8 cellular contexts compared by ENCODE assay signal in genomic region chr12:8698132-8698829, GRCh38. TPM values are rescaled to one million over a fixed set of nuclear protein-coding genes. Genes with fewer than 3 reads are reported as not detected.
DNase-seq lines count a peak whose midpoint lies in the region; ATAC-seq and TF ChIP-seq lines count a peak whose summit lies in the region.

No MANE protein-coding gene starts in this region.

- H3K9me3 Mint-ChIP-seq in activated T-helper 2 cell treated with anti-CD3 and anti-CD28 coated beads, Interferon-gamma antibody, Interleukin-2, Interleukin-4, amounts not matched to agents 10 μg/mL and 5 μg/mL and 100 μg/mL, durations not matched to agents 14 hours and 24 hours and 36 hours: no peaks in the 10 kb centered on the region
- no peaks in the 10 kb centered on the region for H3K9me3 Mint-ChIP-seq in neural progenitor cell

- H3K9me3 ChIP-seq in neural progenitor cell (ENCODE audit: low read depth) (no peaks in the 10 kb centered on the region), tibial nerve (no peaks in the 10 kb centered on the region)

- peak overlapping the region; percentile 87 for H3K9ac ChIP-seq in neural progenitor cell

- no peak for TF ChIP-seq CTCF in fibroblast of the aortic adventitia (IDR thresholded peaks at IDR 0.05; ENCODE audit: insufficient read depth, low read length)
- TF ChIP-seq CTCF in neural progenitor cell (IDR thresholded peaks at IDR 0.05): no peak
- TF ChIP-seq CTCF in tibial nerve (IDR thresholded peaks at IDR 0.05): no peak

- ATAC-seq in HG02678 (IDR thresholded peaks at IDR 0.05; ENCODE audit: unreplicated experiment) (peak; percentile 43), GM18858 (IDR thresholded peaks at IDR 0.05; ENCODE audit: unreplicated experiment) (no peak)

- H3K27me3 ChIP-seq in neural progenitor cell: no peaks in the 10 kb centered on the region
- no peaks in the 10 kb centered on the region for H3K27me3 ChIP-seq in tibial nerve

- DNase-seq in NCI-H774 (lab: John Stamatoyannopoulos, UW) (peak; percentile 19), fibroblast of the aortic adventitia (ENCODE audit: low read depth) (peak; percentile 45), neural progenitor cell (ENCODE audit: low spot score) (peak; percentile 91), tibial nerve (ENCODE audit: low spot score in 2 of 2) (peak; percentile 42 to 57)
- no peak for DNase-seq in activated T-helper 2 cell treated with anti-CD3 and anti-CD28 coated beads, Interferon-gamma antibody, Interleukin-2, Interleukin-4, amounts not matched to agents 10 μg/mL and 5 μg/mL and 100 μg/mL, durations not matched to agents 14 hours and 24 hours and 36 hours (ENCODE audit: low spot score)

- H2AFZ ChIP-seq in neural progenitor cell (replicated peaks): peak overlapping the region; percentile 82

- peaks cover 55% of the 10 kb centered on the region for H3K27me3 Mint-ChIP-seq in activated T-helper 2 cell treated with anti-CD3 and anti-CD28 coated beads, Interferon-gamma antibody, Interleukin-2, Interleukin-4, amounts not matched to agents 10 μg/mL and 5 μg/mL and 100 μg/mL, durations not matched to agents 14 hours and 24 hours and 36 hours (ENCODE audit: low read depth)
- peaks cover 3% of the 10 kb centered on the region for H3K27me3 Mint-ChIP-seq in neural progenitor cell (ENCODE audit: insufficient read depth, low read depth)

- peak in 1 of 2 donors; percentile 10 for TF ChIP-seq EP300 in tibial nerve (IDR thresholded peaks at IDR 0.05)

- H3K4me1 ChIP-seq in neural progenitor cell (peaks cover 13% of the 10 kb centered on the region), tibial nerve (peaks cover 0 to 60% (median 12%) of the 10 kb centered on the region in 4 donors)

- H3F3A ChIP-seq in neural progenitor cell (ENCODE audit: low read depth): peaks cover 39% of the 10 kb centered on the region

- peaks cover 53% of the 10 kb centered on the region for H3K79me2 ChIP-seq in neural progenitor cell (ENCODE audit: low read depth)

- intact Hi-C loops in activated T-helper 2 cell treated with anti-CD3 and anti-CD28 coated beads, Interferon-gamma antibody, Interleukin-2, Interleukin-4, amounts not matched to agents 10 μg/mL and 5 μg/mL and 100 μg/mL, durations not matched to agents 14 hours and 24 hours and 36 hours (cut with micrococcal nuclease): no loop called here

- H3K27ac ChIP-seq in neural progenitor cell (peak overlapping the region; percentile 96), tibial nerve (peak overlapping the region; percentile 85 to 99 (median 93))

- peaks cover 2% of the 10 kb centered on the region for H3K36me3 Mint-ChIP-seq in activated T-helper 2 cell treated with anti-CD3 and anti-CD28 coated beads, Interferon-gamma antibody, Interleukin-2, Interleukin-4, amounts not matched to agents 10 μg/mL and 5 μg/mL and 100 μg/mL, durations not matched to agents 14 hours and 24 hours and 36 hours (ENCODE audit: low read depth)
- peaks cover 9% of the 10 kb centered on the region for H3K36me3 Mint-ChIP-seq in neural progenitor cell

- no peak for TF ChIP-seq POLR2A in tibial nerve (IDR thresholded peaks at IDR 0.05)

- H3K4me3 ChIP-seq in GM08714 (ENCODE audit: low read length): peak overlapping the region; percentile 94
- peak overlapping the region; percentile 87 for H3K4me3 ChIP-seq in fibroblast of the aortic adventitia (ENCODE audit: low read depth, low read length)
- H3K4me3 ChIP-seq in neural progenitor cell: peak overlapping the region; percentile 99
- H3K4me3 ChIP-seq in tibial nerve: peak overlapping the region; percentile 68 to 100 (median 90)

- peak overlapping the region; percentile 60 for H3K27ac Mint-ChIP-seq in activated T-helper 2 cell treated with anti-CD3 and anti-CD28 coated beads, Interferon-gamma antibody, Interleukin-2, Interleukin-4, amounts not matched to agents 10 μg/mL and 5 μg/mL and 100 μg/mL, durations not matched to agents 14 hours and 24 hours and 36 hours
- no peak overlapping the region for H3K27ac Mint-ChIP-seq in neural progenitor cell

- H3K4me3 Mint-ChIP-seq in activated T-helper 2 cell treated with anti-CD3 and anti-CD28 coated beads, Interferon-gamma antibody, Interleukin-2, Interleukin-4, amounts not matched to agents 10 μg/mL and 5 μg/mL and 100 μg/mL, durations not matched to agents 14 hours and 24 hours and 36 hours (ENCODE audit: low read depth): peak overlapping the region; percentile 85
- peak overlapping the region; percentile 85 for H3K4me3 Mint-ChIP-seq in neural progenitor cell

- H4K20me1 ChIP-seq in neural progenitor cell (ENCODE audit: low read depth): peaks cover 48% of the 10 kb centered on the region

- 0% methylated on average over 26 to 83 of the region's 85 CpGs for WGBS in tibial nerve, 2 donors

- H3K36me3 ChIP-seq in neural progenitor cell: no peaks in the 10 kb centered on the region
- no peaks in the 10 kb centered on the region for H3K36me3 ChIP-seq in tibial nerve

- peaks cover 9% of the 10 kb centered on the region for H3K4me1 Mint-ChIP-seq in activated T-helper 2 cell treated with anti-CD3 and anti-CD28 coated beads, Interferon-gamma antibody, Interleukin-2, Interleukin-4, amounts not matched to agents 10 μg/mL and 5 μg/mL and 100 μg/mL, durations not matched to agents 14 hours and 24 hours and 36 hours (ENCODE audit: low read depth)
- H3K4me1 Mint-ChIP-seq in neural progenitor cell: peaks cover 36% of the 10 kb centered on the region

- H3K4me2 ChIP-seq in neural progenitor cell: peak overlapping the region; percentile 88

RNA-seq across cellular contexts. Expression of gene RIMKLB, which starts 0.5 kb away (rescaled TPM):
- 0.52 and 0.53 TPM in 2 replicates for total RNA-seq in activated T-helper 2 cell treated with anti-CD3 and anti-CD28 coated beads, Interferon-gamma antibody, Interleukin-2, Interleukin-4, amounts not matched to agents 10 μg/mL and 5 μg/mL and 100 μg/mL, durations not matched to agents 14 hours and 24 hours and 36 hours
- total RNA-seq in fibroblast of the aortic adventitia (ENCODE audit: low replicate concordance): 23.2 and 49.1 TPM in 2 replicates
- 113 and 131 TPM in 2 replicates for total RNA-seq in neural progenitor cell (ENCODE audit: low replicate concordance)
- total RNA-seq in tibial nerve: 10 to 100 TPM; 53.4 to 76.6 (median 68.9) TPM

RNA-seq across cellular contexts. Expression of gene MFAP5, which starts 35.7 kb away (rescaled TPM):
- not detected in 2 replicates for total RNA-seq in activated T-helper 2 cell treated with anti-CD3 and anti-CD28 coated beads, Interferon-gamma antibody, Interleukin-2, Interleukin-4, amounts not matched to agents 10 μg/mL and 5 μg/mL and 100 μg/mL, durations not matched to agents 14 hours and 24 hours and 36 hours
- 220 and 259 TPM in 2 replicates for total RNA-seq in fibroblast of the aortic adventitia (ENCODE audit: low replicate concordance)
- 0.25 TPM in 1 of 2 replicates, not detected in the other for total RNA-seq in neural progenitor cell (ENCODE audit: low replicate concordance)
- total RNA-seq in tibial nerve: 100 to 1,000 TPM; 153 to 895 (median 613) TPM

Comparison
In these comparisons a context has a peak if more than half of its experiments do, and no peak if none do; other contexts are left out.
1. RNA of gene RIMKLB, which starts 0.5 kb away (total RNA-seq): 113 to 131 TPM in neural progenitor cell, 53.4 to 76.6 TPM in tibial nerve and 23.2 to 49.1 TPM in fibroblast of the aortic adventitia; 0.52 to 0.53 TPM in activated T-helper 2 cell treated with anti-CD3 and anti-CD28 coated beads, Interferon-gamma antibody, Interleukin-2, Interleukin-4, amounts not matched to agents 10 μg/mL and 5 μg/mL and 100 μg/mL, durations not matched to agents 14 hours and 24 hours and 36 hours; every median in the first group is over 10 times any median in the second.
2. RNA of gene MFAP5, which starts 35.7 kb away (total RNA-seq): 153 to 895 TPM in tibial nerve and 220 to 259 TPM in fibroblast of the aortic adventitia; not detected in activated T-helper 2 cell treated with anti-CD3 and anti-CD28 coated beads, Interferon-gamma antibody, Interleukin-2, Interleukin-4, amounts not matched to agents 10 μg/mL and 5 μg/mL and 100 μg/mL, durations not matched to agents 14 hours and 24 hours and 36 hours and 0.25 TPM in neural progenitor cell; every median in the first group is over 100 times any median in the second.
3. Peak in every context shown above with its lines, with median percentiles within 50 percentile points of each other: H3K4me3 ChIP-seq.